ENCODE assay signal across 38 cellular contexts in genomic region chr15:42744200-42744599, GRCh38.
"Had no signal": no experiment of that assay in that cellular context is flagged by ENCODE, and none has a peak within 500 bp of the region (broad histone marks: within the 10 kb centered on the region; RNA-seq: fewer than 3 reads in every experiment).

No MANE protein-coding gene starts in this region.

- H3K9me3 Mint-ChIP-seq: activated B cell treated with CpG ODN at 0.5 μM for 24 hours; activated CD4-positive, alpha-beta memory T cell treated with anti-CD3 and anti-CD28 coated beads for 36 hours; activated CD4-positive, alpha-beta T cell treated with anti-CD3 and anti-CD28 coated beads, Interleukin-2, amount 10 ng/mL, durations not matched to agents 24 days and 14 days; activated CD8-positive, alpha-beta T cell treated with anti-CD3 and anti-CD28 coated beads for 36 hours; activated naive CD4-positive, alpha-beta T cell treated with anti-CD3 and anti-CD28 coated beads, Interleukin-2, amount 10 ng/mL, durations not matched to agents 7 days and 5 days; activated naive CD4-positive, alpha-beta T cell treated with anti-CD3 and anti-CD28 coated beads, Interleukin-2, amount 50 U/mL, for 24 hours; activated naive CD8-positive, alpha-beta T cell treated with anti-CD3 and anti-CD28 coated beads, Interleukin-2, amount 10 ng/mL, durations not matched to agents 7 days and 5 days; activated naive CD8-positive, alpha-beta T cell treated with anti-CD3 and anti-CD28 coated beads, Interleukin-2, amount 50 U/mL, for 24 hours; activated T-cell treated with anti-CD3 and anti-CD28 coated beads, Interleukin-2, amount 50 U/mL, for 4 hours; activated T-cell treated with anti-CD3 and anti-CD28 coated beads, Interleukin-2, amount 50 U/mL, for 72 hours; activated T-helper 2 cell treated with anti-CD3 and anti-CD28 coated beads, Interferon-gamma antibody, Interleukin-2, Interleukin-4, amounts not matched to agents 10 μg/mL and 5 μg/mL and 100 μg/mL, durations not matched to agents 14 hours and 24 hours and 36 hours; brain; central memory CD8-positive, alpha-beta T cell; T-helper 1 cell treated with Interleukin-12 subunit alpha and Interleukin-12 subunit beta and Interleukin-4 antibody, amounts not matched to agents 30 μg/mL and 1 μg/mL, for 36 hours; T-helper 2 cell treated with Interferon-gamma antibody and Interleukin-4, amounts not matched to agents 5 μg/mL and 100 μg/mL, for 36 hours had no signal

- H3K27me3 Mint-ChIP-seq: activated B cell treated with CpG ODN at 0.5 μM for 24 hours; activated CD4-positive, alpha-beta memory T cell treated with anti-CD3 and anti-CD28 coated beads for 36 hours; activated CD4-positive, alpha-beta T cell treated with anti-CD3 and anti-CD28 coated beads, Interleukin-2, amount 10 ng/mL, durations not matched to agents 24 days and 14 days; activated CD8-positive, alpha-beta T cell treated with anti-CD3 and anti-CD28 coated beads for 36 hours; activated naive CD4-positive, alpha-beta T cell treated with anti-CD3 and anti-CD28 coated beads, Interleukin-2, amount 10 ng/mL, durations not matched to agents 7 days and 5 days; activated naive CD4-positive, alpha-beta T cell treated with anti-CD3 and anti-CD28 coated beads, Interleukin-2, amount 50 U/mL, for 24 hours; activated naive CD8-positive, alpha-beta T cell; activated naive CD8-positive, alpha-beta T cell treated with anti-CD3 and anti-CD28 coated beads, Interleukin-2, amount 10 ng/mL, durations not matched to agents 7 days and 5 days; activated naive CD8-positive, alpha-beta T cell treated with anti-CD3 and anti-CD28 coated beads, Interleukin-2, amount 50 U/mL, for 24 hours; brain; central memory CD8-positive, alpha-beta T cell had no signal

- ATAC-seq: activated CD8-positive, alpha-beta T cell treated with anti-CD3 and anti-CD28 coated beads for 36 hours; activated naive CD8-positive, alpha-beta T cell treated with anti-CD3 and anti-CD28 coated beads, Interleukin-2, amount 50 U/mL, for 24 hours; activated T-cell treated with anti-CD3 and anti-CD28 coated beads, Interleukin-2, amount 50 U/mL, for 4 hours; activated T-cell treated with anti-CD3 and anti-CD28 coated beads, Interleukin-2, amount 50 U/mL, for 72 hours had no signal

- H3K4me1 Mint-ChIP-seq: activated B cell treated with CpG ODN at 0.5 μM for 24 hours; activated CD4-positive, alpha-beta T cell treated with anti-CD3 and anti-CD28 coated beads, Interleukin-2, amount 10 ng/mL, durations not matched to agents 24 days and 14 days; activated naive CD4-positive, alpha-beta T cell treated with anti-CD3 and anti-CD28 coated beads, Interleukin-2, amount 10 ng/mL, durations not matched to agents 7 days and 5 days; activated naive CD4-positive, alpha-beta T cell treated with anti-CD3 and anti-CD28 coated beads, Interleukin-2, amount 50 U/mL, for 24 hours; activated naive CD8-positive, alpha-beta T cell treated with anti-CD3 and anti-CD28 coated beads, Interleukin-2, amount 50 U/mL, for 24 hours; central memory CD8-positive, alpha-beta T cell had no signal

- H3K4me1 ChIP-seq: ascending aorta had no signal

- H3K4me3 ChIP-seq: ascending aorta, cardiac muscle cell had no signal

- H3K9me3 ChIP-seq: ascending aorta had no signal

- H3K27ac Mint-ChIP-seq: activated B cell treated with CpG ODN at 0.5 μM for 24 hours; activated CD4-positive, alpha-beta memory T cell treated with anti-CD3 and anti-CD28 coated beads for 36 hours; activated CD4-positive, alpha-beta T cell treated with anti-CD3 and anti-CD28 coated beads, Interleukin-2, amount 10 ng/mL, durations not matched to agents 24 days and 14 days; activated CD8-positive, alpha-beta T cell treated with anti-CD3 and anti-CD28 coated beads for 36 hours; activated naive CD4-positive, alpha-beta T cell treated with anti-CD3 and anti-CD28 coated beads, Interleukin-2, amount 10 ng/mL, durations not matched to agents 7 days and 5 days; activated naive CD4-positive, alpha-beta T cell treated with anti-CD3 and anti-CD28 coated beads, Interleukin-2, amount 50 U/mL, for 24 hours; activated naive CD8-positive, alpha-beta T cell; activated naive CD8-positive, alpha-beta T cell treated with anti-CD3 and anti-CD28 coated beads, Interleukin-2, amount 10 ng/mL, durations not matched to agents 7 days and 5 days; activated naive CD8-positive, alpha-beta T cell treated with anti-CD3 and anti-CD28 coated beads, Interleukin-2, amount 50 U/mL, for 24 hours; activated T-cell treated with anti-CD3 and anti-CD28 coated beads, Interleukin-2, amount 50 U/mL, for 72 hours; activated T-helper 2 cell treated with anti-CD3 and anti-CD28 coated beads, Interferon-gamma antibody, Interleukin-2, Interleukin-4, amounts not matched to agents 10 μg/mL and 5 μg/mL and 100 μg/mL, durations not matched to agents 14 hours and 24 hours and 36 hours; T-helper 1 cell treated with Interleukin-12 subunit alpha and Interleukin-12 subunit beta and Interleukin-4 antibody, amounts not matched to agents 30 μg/mL and 1 μg/mL, for 36 hours; T-helper 2 cell treated with Interferon-gamma antibody and Interleukin-4, amounts not matched to agents 5 μg/mL and 100 μg/mL, for 36 hours had no signal

- FAIRE-seq: bronchial epithelial cell, TTC549 had no signal

- DNase-seq: activated B cell treated with CpG ODN at 0.5 μM for 24 hours; activated CD4-positive, alpha-beta memory T cell treated with anti-CD3 and anti-CD28 coated beads for 36 hours; activated CD4-positive, alpha-beta T cell treated with anti-CD3 and anti-CD28 coated beads for 4 hours; activated CD4-positive, alpha-beta T cell treated with anti-CD3 and anti-CD28 coated beads, Interleukin-2, amount 10 ng/mL, durations not matched to agents 24 days and 14 days; activated CD4-positive, alpha-beta T cell treated with anti-CD3 and anti-CD28 coated beads, Interleukin-2, amount 50 U/mL, for 1 hour; activated CD4-positive, alpha-beta T cell treated with anti-CD3 and anti-CD28 coated beads, Interleukin-2, amount 50 U/mL, for 4 hours; activated CD4-positive, CD25-positive, alpha-beta regulatory T cell treated with anti-CD3 and anti-CD28 coated beads, Interleukin-2, amount 50 U/mL, for 72 hours; activated CD8-positive, alpha-beta memory T cell treated with anti-CD3 and anti-CD28 coated beads, Interleukin-2, amount 50 U/mL, for 4 hours; activated CD8-positive, alpha-beta T cell treated with anti-CD3 and anti-CD28 coated beads for 36 hours; activated effector memory CD4-positive, alpha-beta T cell treated with Interleukin-2 at 50 U/mL for 16 hours; activated gamma-delta T cell; activated naive CD4-positive, alpha-beta T cell treated with anti-CD3 and anti-CD28 coated beads, Interleukin-2, amount 10 ng/mL, durations not matched to agents 7 days and 5 days; activated naive CD4-positive, alpha-beta T cell treated with Interleukin-2 at 50 U/mL for 16 hours; activated naive CD8-positive, alpha-beta T cell treated with anti-CD3 and anti-CD28 coated beads, Interleukin-2, amount 10 ng/mL, durations not matched to agents 7 days and 5 days; activated naive CD8-positive, alpha-beta T cell treated with anti-CD3 and anti-CD28 coated beads, Interleukin-2, amount 50 U/mL, for 24 hours; activated T-cell treated with anti-CD3 and anti-CD28 coated beads for 4 hours; activated T-cell treated with anti-CD3 and anti-CD28 coated beads, Interleukin-2, amount 50 U/mL, for 1 hour; activated T-cell treated with anti-CD3 and anti-CD28 coated beads, Interleukin-2, amount 50 U/mL, for 4 hours; activated T-cell treated with anti-CD3 and anti-CD28 coated beads, Interleukin-2, amount 50 U/mL, for 72 hours; amygdala; anterior cingulate cortex; caudate nucleus; cerebellar nuclear complex; T-helper 1 cell; T-helper 2 cell; T-helper 9 cell had no signal

- H3K27ac ChIP-seq: ascending aorta, cardiac muscle cell, VCaP had no signal

- H3K27me3 ChIP-seq: ascending aorta, cardiac muscle cell had no signal

- H3K4me3 Mint-ChIP-seq: activated B cell treated with CpG ODN at 0.5 μM for 24 hours; activated CD4-positive, alpha-beta memory T cell treated with anti-CD3 and anti-CD28 coated beads for 36 hours; activated CD4-positive, alpha-beta T cell treated with anti-CD3 and anti-CD28 coated beads, Interleukin-2, amount 10 ng/mL, durations not matched to agents 24 days and 14 days; activated CD8-positive, alpha-beta T cell treated with anti-CD3 and anti-CD28 coated beads for 36 hours; activated naive CD4-positive, alpha-beta T cell treated with anti-CD3 and anti-CD28 coated beads, Interleukin-2, amount 10 ng/mL, durations not matched to agents 7 days and 5 days; activated naive CD4-positive, alpha-beta T cell treated with anti-CD3 and anti-CD28 coated beads, Interleukin-2, amount 50 U/mL, for 24 hours; activated naive CD8-positive, alpha-beta T cell; activated naive CD8-positive, alpha-beta T cell treated with anti-CD3 and anti-CD28 coated beads, Interleukin-2, amount 10 ng/mL, durations not matched to agents 7 days and 5 days; activated naive CD8-positive, alpha-beta T cell treated with anti-CD3 and anti-CD28 coated beads, Interleukin-2, amount 50 U/mL, for 24 hours; activated T-cell treated with anti-CD3 and anti-CD28 coated beads, Interleukin-2, amount 50 U/mL, for 4 hours; activated T-cell treated with anti-CD3 and anti-CD28 coated beads, Interleukin-2, amount 50 U/mL, for 72 hours; brain; central memory CD8-positive, alpha-beta T cell; T-helper 1 cell treated with Interleukin-12 subunit alpha and Interleukin-12 subunit beta and Interleukin-4 antibody, amounts not matched to agents 30 μg/mL and 1 μg/mL, for 36 hours; T-helper 2 cell treated with Interferon-gamma antibody and Interleukin-4, amounts not matched to agents 5 μg/mL and 100 μg/mL, for 36 hours had no signal

- H3K36me3 Mint-ChIP-seq: activated CD4-positive, alpha-beta memory T cell treated with anti-CD3 and anti-CD28 coated beads for 36 hours had no signal
